ENCODE assay signal across 18 cellular contexts in the genomic region with DNA sequence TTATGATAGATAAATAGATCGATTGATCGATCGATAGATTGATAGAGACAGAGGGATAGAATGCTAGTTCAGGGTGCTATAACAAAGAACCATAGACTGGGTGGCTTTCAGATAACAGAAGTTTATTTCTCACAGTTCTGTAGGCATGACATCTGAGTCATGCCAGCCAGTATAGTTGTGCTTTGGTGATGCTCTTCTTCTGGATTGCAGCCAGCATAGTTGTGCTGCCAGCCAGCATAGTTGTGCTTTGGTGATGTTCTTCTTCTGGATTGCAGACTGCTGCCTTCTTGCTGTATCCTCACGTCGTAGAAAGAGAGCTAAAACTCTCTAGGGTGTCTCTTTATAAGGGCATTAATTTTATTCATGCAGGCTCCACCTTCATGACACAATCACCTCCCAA.
DNase-seq lines count a peak whose midpoint lies in the region; ATAC-seq and TF ChIP-seq lines count a peak whose summit lies in the region.
"Had no signal": no experiment of that assay in that cellular context is flagged by ENCODE, and none has a peak within 500 bp of the region (broad histone marks: within the 10 kb centered on the region; RNA-seq: fewer than 3 reads in every experiment).

No MANE protein-coding gene starts in this region.

- H3K36me3 ChIP-seq in BE2C (no peaks in the 10 kb centered on the region), MG63 (no peaks in the 10 kb centered on the region), kidney epithelial cell (ENCODE audit: control insufficient read depth, insufficient read depth, low read length) (no peaks in the 10 kb centered on the region), upper lobe of left lung (no peaks in the 10 kb centered on the region), uterus (no peaks in the 10 kb centered on the region)
- H3K36me3 ChIP-seq: cardiac muscle cell, tibial artery had no signal

- H3K4me3 ChIP-seq in BE2C (ENCODE audit: low read depth, low read length), result no peak overlapping the region
- H3K4me3 ChIP-seq in MG63, result no peak overlapping the region
- H3K4me3 ChIP-seq in astrocyte of the spinal cord (ENCODE audit: low read depth, low read length), result no peak overlapping the region
- H3K4me3 ChIP-seq in kidney epithelial cell (ENCODE audit: low read depth, low read length), result no peak overlapping the region
- H3K4me3 ChIP-seq in upper lobe of left lung, result no peak overlapping the region
- no peak overlapping the region for H3K4me3 ChIP-seq in uterus
- H3K4me3 ChIP-seq: cardiac muscle cell, tibial artery had no signal

- TF ChIP-seq CTCF in BE2C (IDR thresholded peaks at IDR 0.05; ENCODE audit: low read depth, low read length) (no peak), astrocyte of the spinal cord (IDR thresholded peaks at IDR 0.05; ENCODE audit: low read depth, low read length) (no peak), kidney epithelial cell (IDR thresholded peaks at IDR 0.05; ENCODE audit: insufficient read depth, low read length, poor library complexity, severe bottlenecking) (no peak), upper lobe of left lung (IDR thresholded peaks at IDR 0.05) (no peak), uterus (IDR thresholded peaks at IDR 0.05) (no peak)

- TF ChIP-seq EP300 in upper lobe of left lung (IDR thresholded peaks at IDR 0.05), result no peak

- in situ Hi-C loops in astrocyte of the spinal cord (cut with HindIII; ENCODE audit: low sequenced_read_pairs), result no loop called here

- DNase-seq in BE2C (peak; percentile 9), MG63 (peak; percentile 82), astrocyte of the spinal cord (ENCODE audit: low read depth, low spot score) (peak; percentile 37), kidney epithelial cell (ENCODE audit: low read depth) (peak; percentile 53), upper lobe of left lung (no peak), uterus (no peak), NCI-H774 (lab: John Stamatoyannopoulos, UW) (no peak)
- DNase-seq: activated CD8-positive, alpha-beta T cell treated with anti-CD3 and anti-CD28 coated beads for 36 hours; activated effector memory CD4-positive, alpha-beta T cell treated with anti-CD3 and anti-CD28 coated beads, Interleukin-2, amount 50 U/mL, for 16 hours; H9; midbrain; NCI-H1105; NCI-H524; tibial artery had no signal

- no peaks in the 10 kb centered on the region for H3K27me3 ChIP-seq in BE2C
- H3K27me3 ChIP-seq in MG63, result no peaks in the 10 kb centered on the region
- H3K27me3 ChIP-seq in kidney epithelial cell (ENCODE audit: control insufficient read depth, insufficient read depth, low read length), result no peaks in the 10 kb centered on the region
- no peaks in the 10 kb centered on the region for H3K27me3 ChIP-seq in upper lobe of left lung
- no peaks in the 10 kb centered on the region for H3K27me3 ChIP-seq in uterus
- H3K27me3 ChIP-seq: cardiac muscle cell, tibial artery had no signal

- ATAC-seq in upper lobe of left lung (ENCODE audit: low FRiP score in 2 of 2) (no peak), GM18867 (IDR thresholded peaks at IDR 0.05; ENCODE audit: unreplicated experiment) (no peak)
- ATAC-seq: activated CD8-positive, alpha-beta T cell treated with anti-CD3 and anti-CD28 coated beads for 36 hours; Right ventricle myocardium inferior had no signal

- 73 to 88% methylated on average over 5 of the region's 5 CpGs for WGBS in upper lobe of left lung, 2 donors

- no peak for TF ChIP-seq POLR2A in upper lobe of left lung (IDR thresholded peaks at IDR 0.05)
- TF ChIP-seq POLR2A in uterus (IDR thresholded peaks at IDR 0.05), result no peak

- intact Hi-C loops in uterus (cut with DNase I; ENCODE audit: low total_unique reads), result no loop called here

- H3K27ac ChIP-seq in upper lobe of left lung (no peak overlapping the region), uterus (no peak overlapping the region)
- H3K27ac ChIP-seq: cardiac muscle cell, parathyroid adenoma, tibial artery had no signal

- H3K4me1 ChIP-seq in BE2C (peaks cover 5% of the 10 kb centered on the region), upper lobe of left lung (no peaks in the 10 kb centered on the region), uterus (no peaks in the 10 kb centered on the region)
- H3K4me1 ChIP-seq: parathyroid adenoma, tibial artery had no signal

- no peaks in the 10 kb centered on the region for H3K9me3 ChIP-seq in BE2C
- no peaks in the 10 kb centered on the region; the same call in 1 of the 2 replicates for H3K9me3 ChIP-seq in MG63
- H3K9me3 ChIP-seq in upper lobe of left lung, result no peaks in the 10 kb centered on the region
- H3K9me3 ChIP-seq in uterus, result peaks cover 0 to 3% of the 10 kb centered on the region in 2 donors
- H3K9me3 ChIP-seq: tibial artery had no signal

Comparison
In these comparisons a context has a peak if more than half of its experiments do, and no peak if none do; other contexts are left out.
1. DNase-seq: peak in BE2C (single experiment), MG63 (single experiment), astrocyte of the spinal cord (single experiment) and kidney epithelial cell (single experiment); none in upper lobe of left lung (0 of 2), uterus (0 of 2) and NCI-H774 (single experiment).